10 cellular contexts compared by ENCODE assay signal in the genomic region with DNA sequence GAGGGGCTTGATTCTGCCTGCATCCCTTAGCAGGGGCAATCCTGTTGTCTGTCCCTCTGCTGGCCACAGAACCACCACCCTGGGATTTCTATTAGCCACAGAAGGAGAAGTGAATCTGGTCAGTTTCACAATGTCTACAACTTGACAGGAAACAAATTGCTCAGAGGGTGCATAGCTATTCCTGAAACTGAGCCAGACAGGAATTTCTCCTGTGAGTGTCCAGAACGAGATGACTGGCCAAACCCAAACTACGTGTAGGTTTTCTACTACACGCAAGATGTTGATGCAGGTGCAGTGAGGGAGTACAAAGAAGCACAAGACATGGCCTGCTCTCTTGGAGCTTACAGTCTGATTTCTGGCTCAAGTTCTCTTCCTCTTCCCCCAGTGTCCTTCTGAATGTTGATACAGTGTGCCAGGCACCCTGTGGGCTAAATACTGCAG.
DNase-seq lines count a peak whose midpoint lies in the region; ATAC-seq and TF ChIP-seq lines count a peak whose summit lies in the region.
"Had no signal": no experiment of that assay in that cellular context is flagged by ENCODE, and none has a peak within 500 bp of the region (broad histone marks: within the 10 kb centered on the region; RNA-seq: fewer than 3 reads in every experiment).

No MANE protein-coding gene starts in this region.

- peak; percentile 9 for DNase-seq in EH (ENCODE audit: low read depth)
- peak; percentile 64 for DNase-seq in M059J (ENCODE audit: low read depth)
- DNase-seq in fibroblast of the aortic adventitia (ENCODE audit: low read depth): peak; percentile 81
- no peak for DNase-seq in NCI-H1930 (lab: John Stamatoyannopoulos, UW)
- no peak for DNase-seq in HAP-1 (ENCODE audit: low spot score in 2 of 2)
- no peak for DNase-seq in OCI-M2 (lab: John Stamatoyannopoulos, UW; ENCODE audit: unreplicated experiment)
- DNase-seq in iPS-NIHi7 (ENCODE audit: extremely low spot score): no peak
- DNase-seq: naive B cell, stomach had no signal

- TF ChIP-seq CTCF in fibroblast of the aortic adventitia (IDR thresholded peaks at IDR 0.05; ENCODE audit: insufficient read depth, low read length): peak; percentile 41

- no peaks in the 10 kb centered on the region for H3K4me1 ChIP-seq in HAP-1

- no peaks in the 10 kb centered on the region for H3K9me3 ChIP-seq in HAP-1
- H3K9me3 ChIP-seq: stomach had no signal

- H3K36me3 ChIP-seq in HAP-1 (replicated peaks): no peaks in the 10 kb centered on the region
- H3K36me3 ChIP-seq: stomach had no signal

- peak; percentile 43 for ATAC-seq in GM21526 (IDR thresholded peaks at IDR 0.05; ENCODE audit: low FRiP score, unreplicated experiment)

- H3K4me3 ChIP-seq in fibroblast of the aortic adventitia (ENCODE audit: low read depth, low read length) (no peak overlapping the region), HAP-1 (no peak overlapping the region)
- H3K4me3 ChIP-seq: stomach had no signal

- in situ Hi-C loops in HAP-1 (cut with MboI; ENCODE audit: low sequenced_read_pairs): no loop called here

- peaks cover 2% of the 10 kb centered on the region for H3K27me3 ChIP-seq in HAP-1 (ENCODE audit: low read depth)

Comparison
In these comparisons a context has a peak if more than half of its experiments do, and no peak if none do; other contexts are left out.
1. DNase-seq: peak in EH (single experiment), M059J (single experiment) and fibroblast of the aortic adventitia (single experiment); none in NCI-H1930 (0 of 2), HAP-1 (0 of 2), OCI-M2 (single experiment) and iPS-NIHi7 (single experiment).